In genomic region chr3:69294014-69294771, GRCh38 we compare ENCODE assay signal across 11 cellular contexts.
DNase-seq lines count a peak whose midpoint lies in the region; ATAC-seq and TF ChIP-seq lines count a peak whose summit lies in the region.
"Had no signal": no experiment of that assay in that cellular context is flagged by ENCODE, and none has a peak within 500 bp of the region (broad histone marks: within the 10 kb centered on the region; RNA-seq: fewer than 3 reads in every experiment).

No MANE protein-coding gene starts in this region.

- H3K27ac ChIP-seq in cingulate gyrus (ENCODE audit: low read depth, low read length) (peak overlapping the region; percentile 43), colonic mucosa (no peak overlapping the region)

- no peaks in the 10 kb centered on the region for H3K27me3 ChIP-seq in colonic mucosa
- H3K27me3 ChIP-seq: heart right ventricle had no signal

- DNase-seq in GM10248 (ENCODE audit: extremely low spot score) (peak; percentile 20), osteocyte (ENCODE audit: extremely low spot score, unreplicated experiment) (no peak), NCI-H1694 treated with DMSO at 0.1 percent for 48 hours (lab: John Stamatoyannopoulos, UW) (no peak), cortex of kidney (lab: John Stamatoyannopoulos, UW) (no peak), colonic mucosa (no peak)
- DNase-seq: activated gamma-delta T cell treated with Interleukin-2 at 50 U/mL for 16 hours, heart right ventricle had no signal

- intact Hi-C loops in colonic mucosa (cut with DNase I), result no loop called here

- H3K27ac Mint-ChIP-seq in osteocyte (ENCODE audit: unreplicated experiment), result peak overlapping the region; percentile 36
- H3K27ac Mint-ChIP-seq: progenitor cell of endocrine pancreas had no signal

- H3K9me3 ChIP-seq in colonic mucosa, result no peaks in the 10 kb centered on the region
- H3K9me3 ChIP-seq: heart right ventricle had no signal

- CTCF ChIA-PET in GM10248 (lab: Yijun Ruan, JAX), result interaction anchor here (0.9 to 5.5 kb wide), 6 partner anchors 12 to 174 kb away, joined by 3 to 37 read pairs (median 6); no protein-coding TSS in a partner anchor

- H3K4me3 ChIP-seq in colonic mucosa, result no peak overlapping the region
- H3K4me3 ChIP-seq: heart right ventricle had no signal

- no peaks in the 10 kb centered on the region for H3K36me3 Mint-ChIP-seq in osteocyte (ENCODE audit: unreplicated experiment)

- TF ChIP-seq CTCF in GM10248 (IDR thresholded peaks at IDR 0.05; ENCODE audit: control extremely low read depth, extremely low read depth, low read depth, missing control alignments) (no peak), osteocyte (IDR thresholded peaks at IDR 0.05) (no peak), colonic mucosa (IDR thresholded peaks at IDR 0.05) (no peak)

- H3K4me1 ChIP-seq in colonic mucosa, result no peaks in the 10 kb centered on the region

- peaks cover 16% of the 10 kb centered on the region for H3K4me1 Mint-ChIP-seq in osteocyte (ENCODE audit: unreplicated experiment)

- no peak overlapping the region for H3K4me3 Mint-ChIP-seq in osteocyte (ENCODE audit: unreplicated experiment)

- peak; percentile 80 for ATAC-seq in HG03432 (IDR thresholded peaks at IDR 0.05; ENCODE audit: unreplicated experiment)
- no peak for ATAC-seq in GM21576 (IDR thresholded peaks at IDR 0.05; ENCODE audit: unreplicated experiment)

- POLR2A ChIA-PET in GM10248 (lab: Yijun Ruan, JAX), result no interaction called here

- no peaks in the 10 kb centered on the region for H3K9me3 Mint-ChIP-seq in osteocyte (ENCODE audit: unreplicated experiment)

- no peaks in the 10 kb centered on the region for H3K36me3 ChIP-seq in colonic mucosa

- no peak overlapping the region for H3K9ac ChIP-seq in colonic mucosa (ENCODE audit: low read depth in 2 of 2, low read length in 2 of 2)

- H3K27me3 Mint-ChIP-seq in osteocyte (ENCODE audit: unreplicated experiment), result no peaks in the 10 kb centered on the region
- H3K27me3 Mint-ChIP-seq: progenitor cell of endocrine pancreas had no signal
